ENCODE assay signal across 7 cellular contexts in the genomic region with DNA sequence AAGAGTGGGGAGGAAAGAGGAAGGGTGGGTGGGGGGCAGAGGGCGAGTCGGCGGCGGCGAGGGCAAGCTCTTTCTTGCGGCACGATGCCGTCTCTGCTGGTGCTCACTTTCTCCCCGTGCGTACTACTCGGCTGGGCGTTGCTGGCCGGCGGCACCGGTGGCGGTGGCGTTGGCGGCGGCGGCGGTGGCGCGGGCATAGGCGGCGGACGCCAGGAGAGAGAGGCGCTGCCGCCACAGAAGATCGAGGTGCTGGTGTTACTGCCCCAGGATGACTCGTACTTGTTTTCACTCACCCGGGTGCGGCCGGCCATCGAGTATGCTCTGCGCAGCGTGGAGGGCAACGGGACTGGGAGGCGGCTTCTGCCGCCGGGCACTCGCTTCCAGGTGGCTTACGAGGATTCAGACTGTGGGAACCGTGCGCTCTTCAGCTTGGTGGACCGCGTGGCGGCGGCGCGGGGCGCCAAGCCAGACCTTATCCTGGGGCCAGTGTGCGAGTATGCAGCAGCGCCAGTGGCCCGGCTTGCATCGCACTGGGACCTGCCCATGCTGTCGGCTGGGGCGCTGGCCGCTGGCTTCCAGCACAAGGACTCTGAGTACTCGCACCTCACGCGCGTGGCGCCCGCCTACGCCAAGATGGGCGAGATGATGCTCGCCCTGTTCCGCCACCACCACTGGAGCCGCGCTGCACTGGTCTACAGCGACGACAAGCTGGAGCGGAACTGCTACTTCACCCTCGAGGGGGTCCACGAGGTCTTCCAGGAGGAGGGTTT. TPM values are rescaled to one million over a fixed set of nuclear protein-coding genes. Genes with fewer than 3 reads are reported as not detected.
A peak's percentile ranks its signal among the peaks of the same experiment; 100 is the strongest.
DNase-seq lines count a peak whose midpoint lies in the region; ATAC-seq and TF ChIP-seq lines count a peak whose summit lies in the region.

No MANE protein-coding gene starts in this region.

- ATAC-seq in GM21381 (IDR thresholded peaks at IDR 0.05; ENCODE audit: unreplicated experiment) (no peak), HG03175 (IDR thresholded peaks at IDR 0.05; ENCODE audit: unreplicated experiment) (no peak)

- H3K4me3 ChIP-seq in HUES48 (ENCODE audit: low read depth, low read length) (peak overlapping the region; percentile 59), stomach (peak overlapping the region; percentile 49 to 82 (median 67))

- no peak for TF ChIP-seq CTCF in stomach (IDR thresholded peaks at IDR 0.05)

- H3K27ac ChIP-seq in HUES48 (ENCODE audit: low read depth, low read length) (no peak overlapping the region), stomach (no peak overlapping the region)

- H3K36me3 ChIP-seq in HUES48 (ENCODE audit: control insufficient read depth, insufficient read depth, low read length) (no peaks in the 10 kb centered on the region), stomach (no peaks in the 10 kb centered on the region)

- DNase-seq in amniotic epithelial cell (ENCODE audit: low read depth) = peak; percentile 15
- DNase-seq in iris pigment epithelial cell (ENCODE audit: low read depth) = peak; percentile 45
- DNase-seq in stomach = no peak
- DNase-seq in NCI-H226 = no peak

- intact Hi-C loops in stomach (cut with DNase I; ENCODE audit: low total_unique reads) = loop anchor here (10.0 kb wide), 1 partner anchor 713 kb away; no protein-coding TSS in a partner anchor

- 1 to 3% (median 2%) methylated on average over 40 to 75 of the region's 75 CpGs for WGBS in stomach, 5 donors

- no peak overlapping the region for H3K9ac ChIP-seq in HUES48 (ENCODE audit: low read depth, low read length)

- TF ChIP-seq EP300 in stomach (IDR thresholded peaks at IDR 0.05) = no peak

- H3K4me1 ChIP-seq in HUES48 (ENCODE audit: control insufficient read depth, insufficient read depth, low read length) (peaks cover 36% of the 10 kb centered on the region), stomach (peaks cover 19 to 52% (median 41%) of the 10 kb centered on the region in 4 donors)

- H3K27me3 ChIP-seq in HUES48 (ENCODE audit: control insufficient read depth, insufficient read depth, low read length) (peaks cover 91% of the 10 kb centered on the region), stomach (peaks cover 4 to 64% (median 39%) of the 10 kb centered on the region in 3 donors)

- H3K9me3 ChIP-seq in HUES48 (ENCODE audit: control insufficient read depth, insufficient read depth, low read length) = no peaks in the 10 kb centered on the region
- H3K9me3 ChIP-seq in stomach = peaks cover 0 to under 1% (median 0%) of the 10 kb centered on the region in 4 donors

- TF ChIP-seq POLR2A in stomach (IDR thresholded peaks at IDR 0.05) = no peak

RNA-seq across cellular contexts. Expression of a gene that starts 0.8 kb away (rescaled TPM):
- total RNA-seq in stomach = 10 to 100 TPM in 1 of 5 donors, 1 to 10 TPM in 1, under 1 TPM in 1, not detected in 2; 0.89 to 15.8 (median 2.8) TPM
- 1 to 10 TPM in 1 of 3 donors, under 1 TPM in 2; 0.25 to 3.1 (median 0.61) TPM for polyA plus RNA-seq in stomach

Comparison
In these comparisons a context has a peak if more than half of its experiments do, and no peak if none do; other contexts are left out.
1. DNase-seq: peak in amniotic epithelial cell (single experiment) and iris pigment epithelial cell (single experiment); none in stomach (single experiment) and NCI-H226 (single experiment).